ENCODE assay signal across 8 cellular contexts in genomic region chr4:4574792-4575191, GRCh38. TPM values are rescaled to one million over a fixed set of nuclear protein-coding genes. Genes with fewer than 3 reads are reported as not detected.
DNase-seq lines count a peak whose midpoint lies in the region; FAIRE-seq and TF ChIP-seq lines count a peak whose summit lies in the region.

No MANE protein-coding gene starts in this region.

- no peak for FAIRE-seq in kidney (lab: Jason Lieb, UNC)

- H3K27me3 Mint-ChIP-seq in chondrocyte (ENCODE audit: low read depth) = no peaks in the 10 kb centered on the region

- H3K79me2 ChIP-seq in smooth muscle cell (ENCODE audit: low read depth) = no peaks in the 10 kb centered on the region

- intact Hi-C loops in kidney (cut with DNase I) = no loop called here

- H3K36me3 Mint-ChIP-seq in chondrocyte (ENCODE audit: low read depth) = peaks cover 3% of the 10 kb centered on the region

- WGBS in smooth muscle cell (ENCODE audit: low lambda C conversion rate) = 5% methylated on average over 8 of the region's 8 CpGs

- no peaks in the 10 kb centered on the region for H4K20me1 ChIP-seq in smooth muscle cell (ENCODE audit: low read depth)

- H3K9me3 ChIP-seq in kidney (ENCODE audit: control insufficient read depth in 1 of 2, low read length in 2 of 2) (no peaks in the 10 kb centered on the region), smooth muscle cell (replicated peaks; ENCODE audit: low read depth) (no peaks in the 10 kb centered on the region)

- H3K27ac Mint-ChIP-seq in chondrocyte (ENCODE audit: unreplicated experiment) = peak overlapping the region; percentile 65

- H3K4me1 ChIP-seq in kidney (ENCODE audit: control insufficient read depth in 1 of 2, insufficient read depth in 1 of 2, low read depth in 1 of 2, low read length in 2 of 2) (peaks cover 0 to 3% of the 10 kb centered on the region in 2 donors), smooth muscle cell (ENCODE audit: low read depth) (peaks cover 8% of the 10 kb centered on the region)

- H3K27ac ChIP-seq in kidney (ENCODE audit: low read depth in 2 of 2, low read length in 2 of 2) (peak overlapping the region in 1 of 2 donors; percentile 71), smooth muscle cell (ENCODE audit: low read depth) (no peak overlapping the region)

- no peaks in the 10 kb centered on the region for H3K27me3 ChIP-seq in smooth muscle cell (ENCODE audit: low read depth)

- TF ChIP-seq CTCF in chondrocyte (IDR thresholded peaks at IDR 0.05) (no peak), kidney (IDR thresholded peaks at IDR 0.05; ENCODE audit: borderline replicate concordance, extremely low read depth, insufficient read depth) (no peak), smooth muscle cell (IDR thresholded peaks at IDR 0.05; ENCODE audit: borderline replicate concordance, insufficient read depth, poor library complexity, severe bottlenecking) (no peak)

- peak overlapping the region; percentile 72 for H3K4me3 Mint-ChIP-seq in chondrocyte (ENCODE audit: unreplicated experiment)

- H3K9ac ChIP-seq in kidney (ENCODE audit: low read length in 2 of 2) (peak overlapping the region; percentile 61 to 81), smooth muscle cell (ENCODE audit: low read depth) (peak overlapping the region; percentile 60)

- peak; percentile 81 for DNase-seq in EH (ENCODE audit: low read depth)
- DNase-seq in NCI-H774 (lab: John Stamatoyannopoulos, UW) = peak; percentile 25
- DNase-seq in chondrocyte (ENCODE audit: low spot score) = no peak
- DNase-seq in kidney = peak; percentile 90
- no peak for DNase-seq in smooth muscle cell (lab: John Stamatoyannopoulos, UW; ENCODE audit: unreplicated experiment)
- no peak for DNase-seq in NCI-H1105 (lab: John Stamatoyannopoulos, UW)
- DNase-seq in SK-N-DZ (ENCODE audit: low spot score) = no peak
- DNase-seq in SKM-1 (lab: John Stamatoyannopoulos, UW; ENCODE audit: unreplicated experiment) = no peak

- H3K4me1 Mint-ChIP-seq in chondrocyte (ENCODE audit: low read depth) = peaks cover 15% of the 10 kb centered on the region

- peak overlapping the region; percentile 88 for H2AFZ ChIP-seq in smooth muscle cell (ENCODE audit: low read depth)

- no peaks in the 10 kb centered on the region for H3F3A ChIP-seq in smooth muscle cell (ENCODE audit: low read depth)

- peak overlapping the region; percentile 90 for H3K4me2 ChIP-seq in smooth muscle cell

- peaks cover 1% of the 10 kb centered on the region for H3K9me3 Mint-ChIP-seq in chondrocyte (ENCODE audit: low read depth)

- H3K4me3 ChIP-seq in kidney (ENCODE audit: low read length in 2 of 2) = peak overlapping the region; percentile 71 to 77
- H3K4me3 ChIP-seq in smooth muscle cell = peak overlapping the region; percentile 69

- H3K36me3 ChIP-seq in kidney (ENCODE audit: control insufficient read depth in 1 of 2, insufficient read depth in 2 of 2, low read length in 2 of 2) (no peaks in the 10 kb centered on the region), smooth muscle cell (ENCODE audit: low read depth) (no peaks in the 10 kb centered on the region)

RNA-seq across cellular contexts. Expression of gene STX18, which starts 32.9 kb away (rescaled TPM):
- 21.1 to 27.1 TPM (median 25.4 TPM) in 3 replicates for total RNA-seq in chondrocyte
- total RNA-seq in kidney = 37.2 TPM
- polyA plus RNA-seq in kidney (ENCODE audit: insufficient read depth, low read depth, low replicate concordance) = 66.8 TPM
- total RNA-seq in smooth muscle cell = 17.7 and 26.0 TPM in 2 replicates
- polyA plus RNA-seq in smooth muscle cell = 23.3 and 26.6 TPM in 2 replicates
- polyA plus RNA-seq in SK-N-DZ (2014; cell fraction: cytosol; rRNA removed) = 25.3 and 32.7 TPM in 2 replicates
- 43.4 and 53.1 TPM in 2 replicates for polyA plus RNA-seq in SK-N-DZ (2014; cell fraction: nucleus; rRNA removed)

Comparison
In these comparisons a context has a peak if more than half of its experiments do, and no peak if none do; other contexts are left out.
1. DNase-seq: peak in EH (single experiment), NCI-H774 (single experiment) and kidney (single experiment); none in chondrocyte (single experiment), smooth muscle cell (single experiment), NCI-H1105 (single experiment), SK-N-DZ (single experiment) and SKM-1 (single experiment).